33 cellular contexts compared by ENCODE assay signal in the genomic region with DNA sequence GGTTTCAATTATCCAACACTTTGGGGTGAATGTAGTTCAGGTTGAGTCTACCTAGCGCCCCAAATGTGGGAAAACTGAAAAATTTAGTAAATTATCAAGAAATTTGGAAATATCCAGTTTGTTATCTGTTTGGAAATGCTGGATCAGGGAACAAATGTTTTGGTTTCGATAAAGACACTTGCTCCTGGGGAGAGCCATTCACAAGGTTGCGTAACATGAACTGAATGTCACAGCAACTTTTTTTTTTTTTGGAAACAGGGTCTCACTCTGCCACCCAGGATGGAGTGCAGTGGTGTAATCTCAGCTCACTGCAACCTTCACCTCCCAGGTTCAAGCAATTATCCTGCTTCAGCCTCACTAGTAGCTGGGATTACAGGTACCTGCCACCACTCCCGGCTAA.
DNase-seq lines count a peak whose midpoint lies in the region; ATAC-seq, FAIRE-seq and TF ChIP-seq lines count a peak whose summit lies in the region.
"Had no signal": no experiment of that assay in that cellular context is flagged by ENCODE, and none has a peak within 500 bp of the region (broad histone marks: within the 10 kb centered on the region; RNA-seq: fewer than 3 reads in every experiment).

No MANE protein-coding gene starts in this region.

- H2BK12ac ChIP-seq in H1 (ENCODE audit: low read depth, low read length): no peak overlapping the region

- H2AFZ ChIP-seq in HepG2 (ENCODE audit: low read length) (no peak overlapping the region), K562 (ENCODE audit: low read depth, low read length) (no peak overlapping the region), H1 (ENCODE audit: low read length) (no peak overlapping the region)

- TF ChIP-seq POLR2A in HepG2 (IDR thresholded peaks at IDR 0.05; ENCODE audit: insufficient read depth in 1 of 2, low read depth in 2 of 2, low read length in 2 of 2): no peak
- no peak for TF ChIP-seq POLR2A in right lobe of liver (IDR thresholded peaks at IDR 0.05)
- no peak for TF ChIP-seq POLR2A in K562 (conservative IDR thresholded peaks at IDR 0.05)
- TF ChIP-seq POLR2A in H1 (IDR thresholded peaks at IDR 0.05; ENCODE audit: control extremely low read depth in 1 of 2, low read depth in 2 of 2, low read length in 2 of 2): no peak

- no peak overlapping the region for H3K9ac ChIP-seq in HepG2 (ENCODE audit: insufficient read depth, low read depth, low read length)
- no peak overlapping the region for H3K9ac ChIP-seq in K562 (ENCODE audit: insufficient read depth in 1 of 2, low read depth in 2 of 2, low read length in 2 of 2)
- no peak overlapping the region for H3K9ac ChIP-seq in H1 (replicated peaks in 1 of 4; ENCODE audit: extremely low read depth in 1 of 4, low read depth in 3 of 4, low read length in 3 of 4)
- H3K9ac ChIP-seq: BLaER1; BLaER1 treated with 17β-estradiol and CSF1 and Interleukin-3, amounts not matched to agents 10 nM and 100 nM had no signal

- POLR2A ChIA-PET in HepG2 (lab: Yijun Ruan, JAX): no interaction called here
- POLR2A ChIA-PET in K562 (lab: Yijun Ruan, JAX): no interaction called here
- POLR2A ChIA-PET in H1 (lab: Charles Lee; ENCODE audit: partially characterized antibody): no interaction called here

- no peak overlapping the region for H3K56ac ChIP-seq in H1 (replicated peaks; ENCODE audit: insufficient read length, low read depth, low read length)

- no peak overlapping the region for H4K5ac ChIP-seq in H1 (ENCODE audit: insufficient read length, low read depth, low read length)

- intact Hi-C loops in HepG2 (cut with micrococcal nuclease; ENCODE audit: unreplicated experiment) (no loop called here), right lobe of liver (cut with DNase I) (no loop called here), K562 (cut with micrococcal nuclease) (no loop called here)

- BruUV-seq in HepG2 (replicated peaks; lab: Mats Ljungman, UMichigan) (no TSS peak), K562 (replicated peaks; lab: Mats Ljungman, UMichigan) (no TSS peak)

- no peaks in the 10 kb centered on the region for H3K79me1 ChIP-seq in H1 (ENCODE audit: low read depth, low read length)

- ATAC-seq in HepG2: no peak
- ATAC-seq in right lobe of liver: no peak
- no peak for ATAC-seq in K562
- ATAC-seq: A549; CD8-positive, alpha-beta T cell had no signal

- no peak for TF ChIP-seq EP300 in HepG2 (IDR thresholded peaks at IDR 0.05; ENCODE audit: low read depth in 2 of 2, low read length in 2 of 2)
- TF ChIP-seq EP300 in HepG2 (CRISPR knock-in tag; IDR thresholded peaks at IDR 0.05; ENCODE audit: borderline replicate concordance): no peak
- TF ChIP-seq EP300 in K562 (IDR thresholded peaks at IDR 0.05; ENCODE audit: low read length): no peak
- TF ChIP-seq EP300 in H1 (IDR thresholded peaks at IDR 0.05; ENCODE audit: borderline replicate concordance in 1 of 2, low read depth in 2 of 2, low read length in 2 of 2): no peak

- no peak overlapping the region for H3K4me2 ChIP-seq in HepG2 (ENCODE audit: low read depth, low read length)
- no peak overlapping the region for H3K4me2 ChIP-seq in K562 (ENCODE audit: insufficient read depth, low read length)
- no peak overlapping the region for H3K4me2 ChIP-seq in H1 (ENCODE audit: insufficient read depth in 1 of 2, low read depth in 2 of 2, low read length in 2 of 2)
- H3K4me2 ChIP-seq: A549; BLaER1; BLaER1 treated with 17β-estradiol and CSF1 and Interleukin-3, amounts not matched to agents 10 nM and 100 nM had no signal

- H3K23ac ChIP-seq in H1 (ENCODE audit: insufficient read length): no peak overlapping the region

- H3K27me3 ChIP-seq in HepG2 (ENCODE audit: control insufficient read depth in 1 of 2, insufficient read depth in 2 of 2, low read length in 2 of 2) (peaks cover 0 to 6% of the 10 kb centered on the region in 2 experiments; a peak in 2 of 5 replicates), right lobe of liver (no peaks in the 10 kb centered on the region), K562 (ENCODE audit: control insufficient read depth in 2 of 2, insufficient read depth in 2 of 2, low read length in 2 of 2) (no peaks in the 10 kb centered on the region), H1 (replicated peaks in 1 of 4; ENCODE audit: control insufficient read depth in 3 of 4, extremely low read depth in 1 of 4, insufficient read depth in 3 of 4, low read length in 3 of 4) (no peaks in the 10 kb centered on the region), H7 (ENCODE audit: control insufficient read depth, insufficient read depth, low read length) (no peaks in the 10 kb centered on the region)
- H3K27me3 ChIP-seq: BE2C; BLaER1; BLaER1 treated with 17β-estradiol and CSF1 and Interleukin-3, amounts not matched to agents 10 nM and 100 nM had no signal

- no peak overlapping the region for H2BK120ac ChIP-seq in H1 (replicated peaks; ENCODE audit: low read depth, low read length)

- H2BK15ac ChIP-seq in H1 (ENCODE audit: low read length): no peak overlapping the region

- H3K4me3 ChIP-seq in HepG2 (replicated peaks in 1 of 3; ENCODE audit: insufficient read depth in 1 of 3, low read depth in 2 of 3, low read length in 3 of 3): no peak overlapping the region
- H3K4me3 ChIP-seq in right lobe of liver: no peak overlapping the region
- no peak overlapping the region for H3K4me3 ChIP-seq in K562
- no peak overlapping the region for H3K4me3 ChIP-seq in H1 (ENCODE audit: extremely low read depth in 1 of 4, insufficient read depth in 2 of 4, low read depth in 3 of 4, low read length in 4 of 4)
- no peak overlapping the region for H3K4me3 ChIP-seq in H7 (ENCODE audit: insufficient read depth, low read depth, low read length)
- H3K4me3 ChIP-seq: A549; BLaER1; BLaER1 treated with 17β-estradiol and CSF1 and Interleukin-3, amounts not matched to agents 10 nM and 100 nM had no signal

- no peak overlapping the region for H2BK20ac ChIP-seq in H1 (ENCODE audit: low read length)

- in situ Hi-C loops in HepG2 (cut with HindIII; ENCODE audit: extremely low pct_ligation_motif_present, low pct_unique_long_range_greater_than_20kb): no loop called here
- in situ Hi-C loops in K562 (cut with MboI): no loop called here

- H3K18ac ChIP-seq in H1 (ENCODE audit: extremely low read depth, low read length): no peak overlapping the region

- no peaks in the 10 kb centered on the region for H3K9me1 ChIP-seq in K562 (ENCODE audit: control insufficient read depth, insufficient read depth, low read length)

- H4K20me1 ChIP-seq in HepG2 (ENCODE audit: insufficient read depth, low read length) (no peaks in the 10 kb centered on the region), K562 (replicated peaks; ENCODE audit: control insufficient read depth, insufficient read depth, low read length) (no peaks in the 10 kb centered on the region), H1 (replicated peaks in 1 of 2; ENCODE audit: control insufficient read depth in 1 of 2, insufficient read depth in 2 of 2, low read length in 2 of 2) (peaks cover 0 to 2% of the 10 kb centered on the region in 2 experiments)
- H4K20me1 ChIP-seq: BLaER1; BLaER1 treated with 17β-estradiol and CSF1 and Interleukin-3, amounts not matched to agents 10 nM and 100 nM had no signal

- no peak overlapping the region for H4K8ac ChIP-seq in H1 (ENCODE audit: extremely low read depth, insufficient read depth, low read length)

- H4K91ac ChIP-seq in H1 (replicated peaks; ENCODE audit: insufficient read length, low read length): no peak overlapping the region

- H3K4ac ChIP-seq in H1 (replicated peaks; ENCODE audit: insufficient read length, low read depth, low read length): no peak overlapping the region

- no peak overlapping the region for H3K14ac ChIP-seq in H1 (ENCODE audit: insufficient read length)

- DNase-seq in HepG2 (ENCODE audit: low spot score) (no peak), right lobe of liver (no peak), K562 (ENCODE audit: extremely low read depth in 1 of 4, low spot score in 3 of 4) (no peak), H1 (ENCODE audit: low read depth in 1 of 2, low spot score in 2 of 2) (no peak), H7 (no peak)
- DNase-seq in activated CD4-positive, alpha-beta T cell treated with anti-CD3 and anti-CD28 coated beads for 4 hours: no peak
- DNase-seq: 8988T; ACHN; AML-193; BE2C; C1 segment of cervical spinal cord; Caco-2; Calu3; CD4-positive, alpha-beta memory T cell; CD4-positive, alpha-beta T cell; CD4-positive, CD25-positive, alpha-beta regulatory T cell; CD8-positive, alpha-beta memory T cell; CD8-positive, alpha-beta T cell; COR-L47; DMS 273 treated with DMSO at 0.1 percent for 48 hours; DMS153; DMS53; DMS79; DMS79 treated with DMSO at 0.1 percent for 48 hours; DND-41; EL had no signal

- H3K27ac ChIP-seq in HepG2 (ENCODE audit: extremely low read length, insufficient read depth, low read length) (no peak overlapping the region), right lobe of liver (no peak overlapping the region), K562 (ENCODE audit: extremely low read depth, low read depth, low read length) (no peak overlapping the region), H1 (ENCODE audit: low read depth, low read length) (no peak overlapping the region)
- H3K27ac ChIP-seq: 22Rv1; A549; BLaER1; BLaER1 treated with 17β-estradiol and CSF1 and Interleukin-3, amounts not matched to agents 10 nM and 100 nM; C4-2B had no signal

- H3K9me3 ChIP-seq in HepG2 (ENCODE audit: low read length): no peaks in the 10 kb centered on the region
- no peaks in the 10 kb centered on the region for H3K9me3 ChIP-seq in right lobe of liver
- no peaks in the 10 kb centered on the region for H3K9me3 ChIP-seq in K562 (replicated peaks; ENCODE audit: control insufficient read depth, insufficient read depth, low read depth, low read length)
- no peaks in the 10 kb centered on the region for H3K9me3 ChIP-seq in H1 (ENCODE audit: insufficient read depth in 2 of 2, low read depth in 1 of 2, low read length in 1 of 2)
- H3K9me3 ChIP-seq: A549; BE2C; BLaER1; BLaER1 treated with 17β-estradiol and CSF1 and Interleukin-3, amounts not matched to agents 10 nM and 100 nM; Caco-2 had no signal

- TF ChIP-seq CTCF in HepG2 (CRISPR knock-in tag; IDR thresholded peaks at IDR 0.05) (no peak), right lobe of liver (IDR thresholded peaks at IDR 0.05) (no peak), K562 (IDR thresholded peaks at IDR 0.05 in 2 of 3, conservative IDR thresholded peaks at IDR 0.05 in 1 of 3; ENCODE audit: insufficient read depth in 2 of 3, low read depth in 1 of 3, low read length in 3 of 3) (no peak), H1 (IDR thresholded peaks at IDR 0.05; ENCODE audit: control extremely low read depth in 1 of 3, insufficient read depth in 1 of 3, low read depth in 1 of 3, low read length in 3 of 3) (no peak)

- no peaks in the 10 kb centered on the region for H3K4me1 ChIP-seq in HepG2 (ENCODE audit: insufficient read depth, low read length)
- H3K4me1 ChIP-seq in right lobe of liver: no peaks in the 10 kb centered on the region
- H3K4me1 ChIP-seq in K562 (replicated peaks in 1 of 2; ENCODE audit: control insufficient read depth in 2 of 2, insufficient read depth in 2 of 2, low read length in 2 of 2): no peaks in the 10 kb centered on the region
- H3K4me1 ChIP-seq in H1 (replicated peaks in 1 of 4; ENCODE audit: control insufficient read depth in 3 of 4, insufficient read depth in 4 of 4, low read length in 3 of 4): no peaks in the 10 kb centered on the region
- H3K4me1 ChIP-seq: A549; BE2C; BLaER1; BLaER1 treated with 17β-estradiol and CSF1 and Interleukin-3, amounts not matched to agents 10 nM and 100 nM; Caco-2 had no signal

- H2AK5ac ChIP-seq in H1 (ENCODE audit: low read depth, low read length): no peak overlapping the region

- H3K36me3 ChIP-seq in HepG2 (replicated peaks in 1 of 2; ENCODE audit: control insufficient read depth in 1 of 2, insufficient read depth in 2 of 2, low read length in 2 of 2): no peaks in the 10 kb centered on the region
- H3K36me3 ChIP-seq in right lobe of liver: no peaks in the 10 kb centered on the region
- no peaks in the 10 kb centered on the region for H3K36me3 ChIP-seq in K562 (ENCODE audit: control insufficient read depth, insufficient read depth, low read length)
- no peaks in the 10 kb centered on the region for H3K36me3 ChIP-seq in H1 (ENCODE audit: control insufficient read depth in 2 of 4, insufficient read depth in 4 of 4, low read length in 3 of 4)
- H3K36me3 ChIP-seq in H7 (replicated peaks; ENCODE audit: control insufficient read depth, insufficient read depth, low read length): no peaks in the 10 kb centered on the region
- H3K36me3 ChIP-seq: BE2C; BLaER1; BLaER1 treated with 17β-estradiol and CSF1 and Interleukin-3, amounts not matched to agents 10 nM and 100 nM had no signal

- 12% methylated on average over 4 of the region's 4 CpGs for WGBS in HepG2 (ENCODE audit: low lambda C conversion rate)
- WGBS in right lobe of liver (ENCODE audit: insufficient coverage, low coverage, low lambda C conversion rate, missing lambda C conversion rate): 60% methylated on average over 4 of the region's 4 CpGs
- 5% methylated on average over 4 of the region's 4 CpGs for WGBS in K562 (ENCODE audit: insufficient coverage, low coverage, missing lambda C conversion rate)
- WGBS in H1 (ENCODE audit: extremely low coverage in 1 of 2, insufficient coverage in 1 of 2, insufficient read length in 1 of 2, insufficient replicate concordance in 2 of 2, low coverage in 1 of 2, low lambda C conversion rate in 2 of 2, missing lambda C conversion rate in 1 of 2), 2 experiments: 97% methylated on average over 4 of the region's 4 CpGs; no CpG with 5 or more reads in 1 of the 2 experiments

- CTCF ChIA-PET in HepG2 (lab: Yijun Ruan, JAX; ENCODE audit: low intra/inter-chr PET ratio, low total read pairs): no interaction called here
- CTCF ChIA-PET in K562 (lab: Yijun Ruan, JAX; ENCODE audit: low intra/inter-chr PET ratio): no interaction called here
- CTCF ChIA-PET in H1 (lab: Charles Lee; ENCODE audit: partially characterized antibody): interaction anchor here (1.7 kb wide), 1 partner anchor 13 kb away, joined by 4 read pairs; no protein-coding TSS in a partner anchor

- H2BK5ac ChIP-seq in H1 (ENCODE audit: low read depth, low read length): no peak overlapping the region

- TF ChIP-seq RAD21 in HepG2 (CRISPR knock-in tag; IDR thresholded peaks at IDR 0.05) (no peak), K562 (CRISPR knock-in tag; conservative IDR thresholded peaks at IDR 0.05 in 1 of 2, IDR thresholded peaks at IDR 0.05 in 1 of 2) (no peak), H1 (IDR thresholded peaks at IDR 0.05 in 1 of 2, conservative IDR thresholded peaks at IDR 0.05 in 1 of 2; ENCODE audit: low read depth in 2 of 2, low read length in 2 of 2) (no peak)

- H3K79me2 ChIP-seq in HepG2 (ENCODE audit: insufficient read depth, low read length): no peaks in the 10 kb centered on the region
- no peaks in the 10 kb centered on the region for H3K79me2 ChIP-seq in K562 (ENCODE audit: control insufficient read depth, insufficient read depth, low read length)
- no peaks in the 10 kb centered on the region for H3K79me2 ChIP-seq in H1 (ENCODE audit: control insufficient read depth in 1 of 2, insufficient read depth in 2 of 2, low read length in 2 of 2)

- peaks cover 3% of the 10 kb centered on the region; the same call in 1 of the 2 replicates for H3K23me2 ChIP-seq in H1 (ENCODE audit: low read depth, low read length)

- FAIRE-seq in HepG2 (lab: Jason Lieb, UNC) (no peak), K562 (lab: Jason Lieb, UNC) (no peak), H1 (lab: Jason Lieb, UNC) (no peak)
- FAIRE-seq: A204.1, A549, D721Med had no signal
